Comparison of ENCODE assay signal across 8 cellular contexts in genomic region chr1:177948336-177948972, GRCh38. TPM values are rescaled to one million over a fixed set of nuclear protein-coding genes. Genes with fewer than 3 reads are reported as not detected.
DNase-seq lines count a peak whose midpoint lies in the region; ATAC-seq and TF ChIP-seq lines count a peak whose summit lies in the region.

No MANE protein-coding gene starts in this region.

- H3K4me3 ChIP-seq in adrenal gland, result no peak overlapping the region

- peak; percentile 76 for DNase-seq in DMS153 treated with DMSO at 0.1 percent for 48 hours (lab: John Stamatoyannopoulos, UW; ENCODE audit: unreplicated experiment)
- peak; percentile 58 for DNase-seq in NCI-H345 treated with DMSO at 0.1 percent for 48 hours (lab: John Stamatoyannopoulos, UW; ENCODE audit: unreplicated experiment)
- peak; percentile 50 to 86 (median 70) for DNase-seq in adrenal gland
- no peak for DNase-seq in left ventricle myocardium superior
- DNase-seq in sciatic nerve (ENCODE audit: low spot score), result peak; percentile 69
- no peak for DNase-seq in activated CD4-positive, CD25-positive, alpha-beta regulatory T cell (lab: John Stamatoyannopoulos, UW)

- H3K36me3 ChIP-seq in adrenal gland (replicated peaks in 1 of 2), result no peaks in the 10 kb centered on the region

- no peaks in the 10 kb centered on the region for H3K4me1 ChIP-seq in adrenal gland (replicated peaks in 1 of 2)

- ATAC-seq in GM19324 (IDR thresholded peaks at IDR 0.05; ENCODE audit: low FRiP score, unreplicated experiment), result peak; percentile 48
- ATAC-seq in HG03342 (IDR thresholded peaks at IDR 0.05; ENCODE audit: unreplicated experiment), result peak; percentile 74
- ATAC-seq in left ventricle myocardium superior, result peak; percentile 72
- ATAC-seq in sciatic nerve, result peak; percentile 66

- TF ChIP-seq CTCF in adrenal gland (IDR thresholded peaks at IDR 0.05), result peak; percentile 87 to 92 (median 89)

- H3K27me3 ChIP-seq in adrenal gland, result no peaks in the 10 kb centered on the region

- no peaks in the 10 kb centered on the region for H3K9me3 ChIP-seq in adrenal gland (replicated peaks in 1 of 3)

- intact Hi-C loops in adrenal gland (cut with DNase I), result loop anchor here in 1 of 2 donors (10.0 kb wide), 1 partner anchor 1054 kb away; no protein-coding TSS in a partner anchor
- intact Hi-C loops in left ventricle myocardium superior (cut with micrococcal nuclease), result no loop called here
- intact Hi-C loops in sciatic nerve (cut with DNase I), result loop anchor here (10.0 kb wide), 1 partner anchor 1054 kb away; no protein-coding TSS in a partner anchor

- WGBS in adrenal gland, 4 donors, result 16 to 23% (median 18%) methylated on average over 8 of the region's 8 CpGs

- TF ChIP-seq POLR2A in adrenal gland (IDR thresholded peaks at IDR 0.05), result no peak

- H3K27ac ChIP-seq in adrenal gland, result no peak overlapping the region

RNA-seq across cellular contexts. Expression of gene SEC16B, which starts 21.4 kb away (rescaled TPM):
- total RNA-seq in adrenal gland (10 to 100 TPM in 1 of 8 donors, 1 to 10 TPM in 6, under 1 TPM in 1; 0.87 to 64.5 (median 3.5) TPM), left ventricle myocardium superior (1.8 TPM), sciatic nerve (4.8 TPM)
- polyA plus RNA-seq in adrenal gland, result 10 to 100 TPM in 2 of 3 donors, 1 to 10 TPM in 1; 9.2 to 14.2 (median 14.0) TPM

Comparison
In these comparisons a context has a peak if more than half of its experiments do, and no peak if none do; other contexts are left out.
1. DNase-seq: peak in DMS153 treated with DMSO at 0.1 percent for 48 hours (single experiment), NCI-H345 treated with DMSO at 0.1 percent for 48 hours (single experiment), adrenal gland (7 of 7) and sciatic nerve (single experiment); none in left ventricle myocardium superior (single experiment) and activated CD4-positive, CD25-positive, alpha-beta regulatory T cell (0 of 4).
2. Peak in every context shown above with its lines, with median percentiles within 50 percentile points of each other: ATAC-seq.